8 cellular contexts compared by ENCODE assay signal in the genomic region with DNA sequence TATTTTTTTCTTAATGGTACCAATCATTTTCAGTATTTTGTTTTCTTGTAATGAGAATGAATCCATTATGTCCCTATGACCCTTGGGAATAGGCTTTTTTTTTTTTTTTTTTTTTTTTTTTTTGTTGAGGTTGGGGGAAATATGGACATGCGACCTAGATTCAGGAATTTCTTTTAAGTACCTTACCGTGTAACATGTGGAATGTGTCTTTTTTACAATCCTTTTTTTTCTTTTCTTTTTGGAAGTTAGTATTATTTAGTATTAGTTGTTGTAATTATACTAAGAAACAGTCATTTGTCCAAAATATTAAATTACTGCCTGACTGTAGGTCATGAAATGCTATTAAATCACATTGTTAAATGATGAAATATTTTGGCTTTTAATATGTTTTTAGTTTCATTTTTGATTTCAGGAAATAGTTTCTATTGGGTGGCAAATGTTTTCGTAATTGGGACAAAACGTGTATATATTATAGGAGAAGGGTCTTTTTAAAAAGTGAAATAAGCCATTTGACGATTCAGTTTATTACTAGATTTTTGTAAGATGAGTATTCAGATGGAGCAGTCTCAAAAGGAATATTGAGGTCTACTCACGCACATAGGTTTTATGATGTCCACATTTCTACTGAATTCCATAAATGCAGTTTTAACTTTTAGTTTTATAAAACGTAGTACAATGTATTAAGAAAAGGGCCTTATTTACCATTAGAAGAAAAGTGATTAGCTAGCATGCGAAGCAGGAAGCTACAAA. TPM values are rescaled to one million over a fixed set of nuclear protein-coding genes. Genes with fewer than 3 reads are reported as not detected.
A peak's percentile ranks its signal among the peaks of the same experiment; 100 is the strongest.
DNase-seq lines count a peak whose midpoint lies in the region; ATAC-seq and TF ChIP-seq lines count a peak whose summit lies in the region.

No MANE protein-coding gene starts in this region.

- CTCF ChIA-PET in A673 (lab: Charles Lee) (no interaction called here), HEK293 (lab: Yijun Ruan, JAX) (no interaction called here)

- no TSS peak for BruUV-seq in A673 (replicated peaks; lab: Mats Ljungman, UMichigan)

- H3K4me1 ChIP-seq in A673 (ENCODE audit: insufficient read depth, low read length, poor library complexity, severe bottlenecking) (peaks cover 43% of the 10 kb centered on the region), HEK293 (ENCODE audit: control insufficient read depth, insufficient read depth, low read length) (peaks cover 30% of the 10 kb centered on the region), adrenal gland (replicated peaks in 1 of 2) (peaks cover 22 to 45% of the 10 kb centered on the region in 2 donors)

- H3K27me3 ChIP-seq in A673 (replicated peaks; ENCODE audit: insufficient read depth, low read depth, low read length, poor library complexity), result no peaks in the 10 kb centered on the region
- H3K27me3 ChIP-seq in adrenal gland, result no peaks in the 10 kb centered on the region

- peak overlapping the region; percentile 73 for H3K4me3 ChIP-seq in A673 (ENCODE audit: low read depth, low read length, poor library complexity, severe bottlenecking)
- peak overlapping the region; percentile 94 for H3K4me3 ChIP-seq in HEK293 (ENCODE audit: low read depth, low read length)
- H3K4me3 ChIP-seq in adrenal gland, result peak overlapping the region in 2 of 4 donors; percentile 0 to 98

- intact Hi-C loops in A673 (cut with micrococcal nuclease; ENCODE audit: unreplicated experiment), result loop anchor here (10.0 kb wide), 1 partner anchor 373 kb away; no protein-coding TSS in a partner anchor
- intact Hi-C loops in adrenal gland (cut with DNase I), result no loop called here

- peak overlapping the region; percentile 43 for H3K27ac ChIP-seq in A673 (ENCODE audit: low read depth, low read length, poor library complexity, severe bottlenecking)
- no peak overlapping the region for H3K27ac ChIP-seq in HEK293 (ENCODE audit: extremely low read depth, low read depth, low read length)
- peak overlapping the region; percentile 27 to 98 (median 67) for H3K27ac ChIP-seq in adrenal gland

- no peak for TF ChIP-seq CTCF in A673 (conservative IDR thresholded peaks at IDR 0.05; ENCODE audit: low read depth, low read length)
- TF ChIP-seq CTCF in HEK293 (tag by site-specific recombination; IDR thresholded peaks at IDR 0.05), result no peak
- TF ChIP-seq CTCF in adrenal gland (IDR thresholded peaks at IDR 0.05), result no peak

- POLR2A ChIA-PET in A673 (lab: Charles Lee; ENCODE audit: low non-redundant PET), result no interaction called here
- POLR2A ChIA-PET in HEK293 (lab: Yijun Ruan, JAX), result no interaction called here

- no peak for DNase-seq in A673 (ENCODE audit: low spot score)
- no peak for DNase-seq in adrenal gland
- DNase-seq in lung microvascular endothelial cell (ENCODE audit: low read depth in 2 of 2), result peak; percentile 31 to 50
- DNase-seq in anterior cingulate cortex (lab: John Stamatoyannopoulos, UW), result no peak
- DNase-seq in NK-92 treated with Interleukin-12 subunit alpha and Interleukin-12 subunit beta, amount 100 ng/mL, for 24 hours (lab: John Stamatoyannopoulos, UW), result no peak
- no peak for DNase-seq in NCI-H1092 treated with DMSO at 0.1 percent for 48 hours (lab: John Stamatoyannopoulos, UW)

- peaks cover 4% of the 10 kb centered on the region for H3K36me3 ChIP-seq in A673 (ENCODE audit: insufficient read depth, low read length, poor library complexity, severe bottlenecking)
- peaks cover 0 to 3% of the 10 kb centered on the region in 2 experiments; a peak in 1 of 3 replicates for H3K36me3 ChIP-seq in HEK293 (ENCODE audit: control insufficient read depth in 2 of 2, insufficient read depth in 1 of 2, low read length in 2 of 2)
- no peaks in the 10 kb centered on the region for H3K36me3 ChIP-seq in adrenal gland (replicated peaks in 1 of 2)

- WGBS in adrenal gland, 4 donors, result 12 to 16% (median 15%) methylated on average over 8 of the region's 8 CpGs

- no peak for TF ChIP-seq POLR2A in adrenal gland (IDR thresholded peaks at IDR 0.05)

- H3K9me3 ChIP-seq in A673 (ENCODE audit: low read depth, low read length, poor library complexity, severe bottlenecking) (no peaks in the 10 kb centered on the region), HEK293 (ENCODE audit: control insufficient read depth, insufficient read depth, low read depth, low read length) (no peaks in the 10 kb centered on the region), adrenal gland (replicated peaks in 1 of 3) (no peaks in the 10 kb centered on the region)

- ATAC-seq in GM18870 (IDR thresholded peaks at IDR 0.05; ENCODE audit: unreplicated experiment), result no peak

TF ChIP-seq in HEK293, 187 proteins besides CTCF, POLR2A, EP300 and RAD21 (continues in another document):
- TF ChIP-seq, protein P1, sequence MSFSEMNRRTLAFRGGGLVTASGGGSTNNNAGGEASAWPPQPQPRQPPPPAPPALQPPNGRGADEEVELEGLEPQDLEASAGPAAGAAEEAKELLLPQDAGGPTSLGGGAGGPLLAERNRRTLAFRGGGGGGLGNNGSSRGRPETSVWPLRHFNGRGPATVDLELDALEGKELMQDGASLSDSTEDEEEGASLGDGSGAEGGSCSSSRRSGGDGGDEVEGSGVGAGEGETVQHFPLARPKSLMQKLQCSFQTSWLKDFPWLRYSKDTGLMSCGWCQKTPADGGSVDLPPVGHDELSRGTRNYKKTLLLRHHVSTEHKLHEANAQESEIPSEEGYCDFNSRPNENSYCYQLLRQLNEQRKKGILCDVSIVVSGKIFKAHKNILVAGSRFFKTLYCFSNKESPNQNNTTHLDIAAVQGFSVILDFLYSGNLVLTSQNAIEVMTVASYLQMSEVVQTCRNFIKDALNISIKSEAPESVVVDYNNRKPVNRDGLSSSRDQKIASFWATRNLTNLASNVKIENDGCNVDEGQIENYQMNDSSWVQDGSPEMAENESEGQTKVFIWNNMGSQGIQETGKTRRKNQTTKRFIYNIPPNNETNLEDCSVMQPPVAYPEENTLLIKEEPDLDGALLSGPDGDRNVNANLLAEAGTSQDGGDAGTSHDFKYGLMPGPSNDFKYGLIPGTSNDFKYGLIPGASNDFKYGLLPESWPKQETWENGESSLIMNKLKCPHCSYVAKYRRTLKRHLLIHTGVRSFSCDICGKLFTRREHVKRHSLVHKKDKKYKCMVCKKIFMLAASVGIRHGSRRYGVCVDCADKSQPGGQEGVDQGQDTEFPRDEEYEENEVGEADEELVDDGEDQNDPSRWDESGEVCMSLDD (tag by site-specific recombination; IDR thresholded peaks at IDR 0.05), result no peak
- no peak for TF ChIP-seq ZNF416 (tag by site-specific recombination; IDR thresholded peaks at IDR 0.05)
- no peak for TF ChIP-seq ZNF302 (tag by site-specific recombination; IDR thresholded peaks at IDR 0.05; ENCODE audit: low read depth)
- no peak for TF ChIP-seq GLI2 (tag by site-specific recombination; IDR thresholded peaks at IDR 0.05; ENCODE audit: borderline replicate concordance, low read depth)
- TF ChIP-seq ZNF362 (tag by site-specific recombination; IDR thresholded peaks at IDR 0.05), result peak; percentile 99
- no peak for TF ChIP-seq ZFP3 (tag by site-specific recombination; IDR thresholded peaks at IDR 0.05; ENCODE audit: low read depth)
- TF ChIP-seq, protein P2, sequence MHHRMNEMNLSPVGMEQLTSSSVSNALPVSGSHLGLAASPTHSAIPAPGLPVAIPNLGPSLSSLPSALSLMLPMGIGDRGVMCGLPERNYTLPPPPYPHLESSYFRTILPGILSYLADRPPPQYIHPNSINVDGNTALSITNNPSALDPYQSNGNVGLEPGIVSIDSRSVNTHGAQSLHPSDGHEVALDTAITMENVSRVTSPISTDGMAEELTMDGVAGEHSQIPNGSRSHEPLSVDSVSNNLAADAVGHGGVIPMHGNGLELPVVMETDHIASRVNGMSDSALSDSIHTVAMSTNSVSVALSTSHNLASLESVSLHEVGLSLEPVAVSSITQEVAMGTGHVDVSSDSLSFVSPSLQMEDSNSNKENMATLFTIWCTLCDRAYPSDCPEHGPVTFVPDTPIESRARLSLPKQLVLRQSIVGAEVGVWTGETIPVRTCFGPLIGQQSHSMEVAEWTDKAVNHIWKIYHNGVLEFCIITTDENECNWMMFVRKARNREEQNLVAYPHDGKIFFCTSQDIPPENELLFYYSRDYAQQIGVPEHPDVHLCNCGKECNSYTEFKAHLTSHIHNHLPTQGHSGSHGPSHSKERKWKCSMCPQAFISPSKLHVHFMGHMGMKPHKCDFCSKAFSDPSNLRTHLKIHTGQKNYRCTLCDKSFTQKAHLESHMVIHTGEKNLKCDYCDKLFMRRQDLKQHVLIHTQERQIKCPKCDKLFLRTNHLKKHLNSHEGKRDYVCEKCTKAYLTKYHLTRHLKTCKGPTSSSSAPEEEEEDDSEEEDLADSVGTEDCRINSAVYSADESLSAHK (tag by site-specific recombination; IDR thresholded peaks at IDR 0.05), result peak; percentile 75
- no peak for TF ChIP-seq ZNF837 (tag by site-specific recombination; IDR thresholded peaks at IDR 0.05)
- TF ChIP-seq ZNF404 (tag by site-specific recombination; IDR thresholded peaks at IDR 0.05), result no peak
- no peak for TF ChIP-seq ZFHX2 (tag by site-specific recombination; conservative IDR thresholded peaks at IDR 0.05)
- no peak for TF ChIP-seq ZNF24 (tag by site-specific recombination; IDR thresholded peaks at IDR 0.05)
- TF ChIP-seq AEBP2 (tag by site-specific recombination; IDR thresholded peaks at IDR 0.05; ENCODE audit: borderline replicate concordance), result no peak
- no peak for TF ChIP-seq SP3 (tag by site-specific recombination; IDR thresholded peaks at IDR 0.05)

RNA-seq across cellular contexts. Expression of gene ARID1B, which starts 4.9 kb away (rescaled TPM):
- total RNA-seq in A673 (2021), result 78.5 and 86.3 TPM in 2 replicates
- 10 to 100 TPM; 36.8 to 85.6 (median 64.5) TPM for total RNA-seq in adrenal gland
- 10 to 100 TPM; 13.3 to 20.9 (median 20.7) TPM for polyA plus RNA-seq in adrenal gland
- total RNA-seq in lung microvascular endothelial cell, result 22.7 and 33.1 TPM in 2 replicates

Comparison
In these comparisons a context has a peak if more than half of its experiments do, and no peak if none do; other contexts are left out.
1. DNase-seq: peak in lung microvascular endothelial cell (2 of 2); none in A673 (single experiment), adrenal gland (0 of 7), anterior cingulate cortex (0 of 58), NK-92 treated with Interleukin-12 subunit alpha and Interleukin-12 subunit beta, amount 100 ng/mL, for 24 hours (single experiment) and NCI-H1092 treated with DMSO at 0.1 percent for 48 hours (single experiment).